In genomic region chr9:111599092-111599947, GRCh38 we compare ENCODE assay signal across 8 cellular contexts. TPM values are rescaled to one million over a fixed set of nuclear protein-coding genes. Genes with fewer than 3 reads are reported as not detected.
DNase-seq lines count a peak whose midpoint lies in the region; ATAC-seq, FAIRE-seq and TF ChIP-seq lines count a peak whose summit lies in the region.

Gene PTGR1 (minus strand): TSS chr9:111599647. CDS start chr9:111597422, 2,225 bp downstream.

- TF ChIP-seq CTCF in WTC11 (IDR thresholded peaks at IDR 0.05) (no peak), H1 (IDR thresholded peaks at IDR 0.05; ENCODE audit: control extremely low read depth in 1 of 3, insufficient read depth in 1 of 3, low read depth in 1 of 3, low read length in 3 of 3) (no peak), right lobe of liver (IDR thresholded peaks at IDR 0.05) (no peak)

- no peak within 1 kb of the TSS; the same call in 1 of the 2 replicates for H2BK12ac ChIP-seq in H1 (ENCODE audit: low read depth, low read length)

- H3K27ac ChIP-seq in H1 (ENCODE audit: low read depth, low read length), result no peak within 1 kb of the TSS
- peak within 1 kb of the TSS; percentile 88 to 96 (median 92) for H3K27ac ChIP-seq in right lobe of liver

- no peak within 1 kb of the TSS for H3K4ac ChIP-seq in H1 (replicated peaks; ENCODE audit: insufficient read length, low read depth, low read length)

- H2BK15ac ChIP-seq in H1 (ENCODE audit: low read length), result 0 out of 2 replicates have a peak within 1 kb of the TSS, but pooled peaks have one; percentile 65

- no peak within 1 kb of the TSS for H4K5ac ChIP-seq in H1 (ENCODE audit: insufficient read length, low read depth, low read length)

- no peak for TF ChIP-seq RAD21 in H1 (IDR thresholded peaks at IDR 0.05 in 1 of 2, conservative IDR thresholded peaks at IDR 0.05 in 1 of 2; ENCODE audit: low read depth in 2 of 2, low read length in 2 of 2)

- H3K4me3 ChIP-seq in H1 (ENCODE audit: extremely low read depth in 1 of 4, insufficient read depth in 2 of 4, low read depth in 3 of 4, low read length in 4 of 4) (peak within 1 kb of the TSS; percentile 42 to 99 (median 80)), right lobe of liver (peak within 1 kb of the TSS; percentile 56 to 83 (median 82))

- H4K20me1 ChIP-seq in H1 (replicated peaks in 1 of 2; ENCODE audit: control insufficient read depth in 1 of 2, insufficient read depth in 2 of 2, low read length in 2 of 2), result no peaks in the 10 kb centered on the region

- peak within 1 kb of the TSS; percentile 41; the same call in 1 of the 2 replicates for H3K18ac ChIP-seq in H1 (ENCODE audit: extremely low read depth, low read length)

- WGBS in H1 (ENCODE audit: extremely low coverage in 1 of 2, insufficient coverage in 1 of 2, insufficient read length in 1 of 2, insufficient replicate concordance in 2 of 2, low coverage in 1 of 2, low lambda C conversion rate in 2 of 2, missing lambda C conversion rate in 1 of 2), 2 experiments, result 1% methylated on average over 31 of the region's 64 CpGs; no CpG with 5 or more reads in 1 of the 2 experiments
- WGBS in right lobe of liver (ENCODE audit: insufficient coverage, low coverage, low lambda C conversion rate, missing lambda C conversion rate), result 1% methylated on average over 25 of the region's 64 CpGs

- peaks cover 8% of the 10 kb centered on the region for H3K27me3 Mint-ChIP-seq in WTC11 (ENCODE audit: low read depth)

- peak within 1 kb of the TSS; percentile 84 to 95 for H3K4me2 ChIP-seq in H1 (ENCODE audit: insufficient read depth in 1 of 2, low read depth in 2 of 2, low read length in 2 of 2)

- H3K4me1 ChIP-seq in H1 (replicated peaks in 1 of 4; ENCODE audit: control insufficient read depth in 3 of 4, insufficient read depth in 4 of 4, low read length in 3 of 4) (no peaks in the 10 kb centered on the region), right lobe of liver (peaks cover 0 to 60% (median 15%) of the 10 kb centered on the region in 4 donors)

- intact Hi-C loops in right lobe of liver (cut with DNase I), result no loop called here

- CTCF ChIA-PET in WTC11 (lab: Charles Lee), result interaction anchor here (0.7 to 3.5 kb wide), 10 partner anchors 15 to 476 kb away, joined by 3 to 46 read pairs (median 6); partner anchors contain the start of gene DNAJC25
- CTCF ChIA-PET in H1 (lab: Charles Lee; ENCODE audit: partially characterized antibody), result interaction anchor here (1.0 to 3.1 kb wide), 14 partner anchors 9 to 476 kb away, joined by 3 to 42 read pairs (median 4); no protein-coding TSS in a partner anchor

- H2BK120ac ChIP-seq in H1 (replicated peaks; ENCODE audit: low read depth, low read length), result no peak within 1 kb of the TSS

- TF ChIP-seq POLR2A in H1 (IDR thresholded peaks at IDR 0.05; ENCODE audit: control extremely low read depth in 1 of 2, low read depth in 2 of 2, low read length in 2 of 2) (no peak), right lobe of liver (IDR thresholded peaks at IDR 0.05) (peak; percentile 48)

- no peak within 1 kb of the TSS for H4K8ac ChIP-seq in H1 (ENCODE audit: extremely low read depth, insufficient read depth, low read length)

- ATAC-seq in WTC11 (peak; percentile 74), right lobe of liver (peak; percentile 41 to 79 (median 70)), HG03469 (IDR thresholded peaks at IDR 0.05; ENCODE audit: unreplicated experiment) (no peak)

- H3K23ac ChIP-seq in H1 (ENCODE audit: insufficient read length), result no peak within 1 kb of the TSS

- H2BK5ac ChIP-seq in H1 (ENCODE audit: low read depth, low read length), result no peak within 1 kb of the TSS

- no peak within 1 kb of the TSS for H3K14ac ChIP-seq in H1 (ENCODE audit: insufficient read length)

- DNase-seq in NCI-H82 (lab: John Stamatoyannopoulos, UW) (peak; percentile 44), NCI-H82 treated with DMSO at 0.1 percent for 48 hours (lab: John Stamatoyannopoulos, UW; ENCODE audit: unreplicated experiment) (no peak), M059J (ENCODE audit: low read depth) (peak; percentile 91), WTC11 (ENCODE audit: low spot score) (peak; percentile 79), H1 (ENCODE audit: low read depth in 1 of 2, low spot score in 2 of 2) (peak; percentile 29 to 83), right lobe of liver (peak; percentile 79 to 94 (median 93))
- peak; percentile 6 for DNase-seq in stimulated activated CD4-positive, alpha-beta T cell treated with anti-CD3 and anti-CD28 coated beads, Interleukin-4, amount 100 ng/mL, for 24 hours

- H3K79me1 ChIP-seq in H1 (ENCODE audit: low read depth, low read length), result no peaks in the 10 kb centered on the region

- peak within 1 kb of the TSS in 2 of 4 experiments; percentile 25 to 43; a peak in 3 of 7 replicates for H3K9ac ChIP-seq in H1 (replicated peaks in 1 of 4; ENCODE audit: extremely low read depth in 1 of 4, low read depth in 3 of 4, low read length in 3 of 4)

- H3K79me2 ChIP-seq in H1 (ENCODE audit: control insufficient read depth in 1 of 2, insufficient read depth in 2 of 2, low read length in 2 of 2), result no peaks in the 10 kb centered on the region

- peak within 1 kb of the TSS; percentile 74 for H2AFZ ChIP-seq in H1 (ENCODE audit: low read length)

- H3K4me1 Mint-ChIP-seq in WTC11, result peaks cover 13% of the 10 kb centered on the region

- H2AK5ac ChIP-seq in H1 (ENCODE audit: low read depth, low read length), result no peak within 1 kb of the TSS

- H3K56ac ChIP-seq in H1 (replicated peaks; ENCODE audit: insufficient read length, low read depth, low read length), result no peak within 1 kb of the TSS

- POLR2A ChIA-PET in WTC11 (lab: Charles Lee), result interaction anchor here (0.6 to 3.5 kb wide), 2 partner anchors 22 to 32 kb away, joined by 3 to 14 read pairs; partner anchors contain the start of gene DNAJC25
- POLR2A ChIA-PET in H1 (lab: Charles Lee; ENCODE audit: partially characterized antibody), result interaction anchor here (0.6 to 3.7 kb wide), 12 partner anchors 11 to 116 kb away, joined by 3 to 27 read pairs (median 3); partner anchors contain the start of genes DNAJC25 and ZNF483

- H3K9me3 ChIP-seq in H1 (ENCODE audit: insufficient read depth in 2 of 2, low read depth in 1 of 2, low read length in 1 of 2) (no peaks in the 10 kb centered on the region), right lobe of liver (no peaks in the 10 kb centered on the region)

- H3K23me2 ChIP-seq in H1 (ENCODE audit: low read depth, low read length), result peaks cover 17% of the 10 kb centered on the region

- peak within 1 kb of the TSS; percentile 91 for H3K27ac Mint-ChIP-seq in WTC11

- H4K91ac ChIP-seq in H1 (replicated peaks; ENCODE audit: insufficient read length, low read length), result no peak within 1 kb of the TSS

- peak within 1 kb of the TSS; percentile 94 for H3K4me3 Mint-ChIP-seq in WTC11

- FAIRE-seq in H1 (lab: Jason Lieb, UNC), result no peak

- H3K36me3 Mint-ChIP-seq in WTC11, result peaks cover 20% of the 10 kb centered on the region

- H2BK20ac ChIP-seq in H1 (ENCODE audit: low read length), result 0 out of 2 replicates have a peak within 1 kb of the TSS, but pooled peaks have one; percentile 43

- H3K27me3 ChIP-seq in H1 (replicated peaks in 1 of 4; ENCODE audit: control insufficient read depth in 3 of 4, extremely low read depth in 1 of 4, insufficient read depth in 3 of 4, low read length in 3 of 4) (peaks cover 0 to 7% (median 5%) of the 10 kb centered on the region in 4 experiments; a peak in 2 of 7 replicates), right lobe of liver (no peaks in the 10 kb centered on the region)

- TF ChIP-seq EP300 in H1 (IDR thresholded peaks at IDR 0.05; ENCODE audit: borderline replicate concordance in 1 of 2, low read depth in 2 of 2, low read length in 2 of 2), result no peak

- H3K9me3 Mint-ChIP-seq in WTC11, result peaks cover 7% of the 10 kb centered on the region; the same call in 1 of the 2 replicates

- H3K36me3 ChIP-seq in H1 (ENCODE audit: control insufficient read depth in 2 of 4, insufficient read depth in 4 of 4, low read length in 3 of 4) (peaks cover 0 to 12% (median 5%) of the 10 kb centered on the region in 4 experiments; a peak in 4 of 8 replicates), right lobe of liver (peaks cover 0 to 39% (median 16%) of the 10 kb centered on the region in 4 donors)

TF ChIP-seq in WTC11, 78 proteins besides CTCF, POLR2A, EP300 and RAD21 (continues in another document):
- TF ChIP-seq ZNF671 (CRISPR knock-in tag; IDR thresholded peaks at IDR 0.05), result no peak
- TF ChIP-seq MAX (CRISPR knock-in tag; IDR thresholded peaks at IDR 0.05), result no peak
- peak; percentile 13; the same call in 1 of the 2 replicates for TF ChIP-seq NR3C1 (CRISPR knock-in tag; conservative IDR thresholded peaks at IDR 0.05; ENCODE audit: low read depth)
- TF ChIP-seq KAT7 (CRISPR knock-in tag; IDR thresholded peaks at IDR 0.05; ENCODE audit: borderline replicate concordance), result no peak
- TF ChIP-seq ZNF232 (CRISPR knock-in tag; IDR thresholded peaks at IDR 0.05), result peak; percentile 71; the same call in 1 of the 2 replicates

TF ChIP-seq in H1, 55 proteins besides CTCF, POLR2A, EP300 and RAD21 (continues in another document):
- TF ChIP-seq CHD1 (IDR thresholded peaks at IDR 0.05; ENCODE audit: low read depth, low read length) (no peak), EZH2 (IDR thresholded peaks at IDR 0.05; ENCODE audit: low read depth, low read length, severe bottlenecking) (no peak), POLR2AphosphoS5 (IDR thresholded peaks at IDR 0.05; ENCODE audit: low read depth, low read length) (no peak), GABPA (IDR thresholded peaks at IDR 0.05; ENCODE audit: borderline replicate concordance, insufficient read depth, low read length) (no peak), PHF8 (conservative IDR thresholded peaks at IDR 0.05; ENCODE audit: low read depth, low read length) (no peak; the same call in none of the 2 replicates), CREB1 (IDR thresholded peaks at IDR 0.05) (peak; percentile 6; the same call in 1 of the 2 replicates), SAP30 (IDR thresholded peaks at IDR 0.05; ENCODE audit: insufficient read depth, insufficient replicate concordance, low read length) (peak; percentile 59), ZNF274 (IDR thresholded peaks at IDR 0.05; ENCODE audit: borderline replicate concordance, extremely low read depth, low read length) (no peak), ASH2L (IDR thresholded peaks at IDR 0.05; ENCODE audit: low read length) (peak; percentile 64), EGR1 (IDR thresholded peaks at IDR 0.05; ENCODE audit: borderline replicate concordance, low read depth, low read length) (peak; percentile 99)

RNA-seq across cellular contexts. Expression of gene PTGR1, which starts in this region (rescaled TPM):
- 102 and 111 TPM in 2 replicates for total RNA-seq in M059J (2014; rRNA removed; shearing (Covaris generic))
- 41.6 to 51.8 TPM (median 49.0 TPM) in 3 replicates for total RNA-seq in WTC11 (2021)
- total RNA-seq in H1 (2021; fragmentation: NEBNext Ultra II Directional; extraction: Animal tissue kit (Norgen Biotek cat#: 25700)), result 28.5 and 29.3 TPM in 2 replicates
- 12.4 and 16.9 TPM in 2 replicates for polyA plus RNA-seq in H1 (2011; rRNA removed)
- 30.7 TPM for polyA plus RNA-seq in H1 (2011; cell fraction: cytosol; rRNA removed)
- polyA plus RNA-seq in H1 (2011; cell fraction: nucleus; rRNA removed), result 9.0 TPM
- 35.7 to 40.1 TPM (median 37.7 TPM) in 4 replicates for polyA plus RNA-seq in H1 (2012, experiment 1 of 2)
- polyA plus RNA-seq in H1 (2012, experiment 2 of 2), result 8.5 TPM
- 17.9 TPM for polyA plus RNA-seq in H1 (2013, experiment 1 of 2)
- 17.5 TPM for polyA plus RNA-seq in H1 (2013, experiment 2 of 2)
- 14.6 and 20.0 TPM in 2 replicates for polyA minus RNA-seq in H1 (2011; rRNA and poly(A)+ RNA removed)
- polyA minus RNA-seq in H1 (2011; cell fraction: cytosol; rRNA and poly(A)+ RNA removed), result 8.4 TPM
- 12.9 TPM for polyA minus RNA-seq in H1 (2011; cell fraction: nucleus; rRNA and poly(A)+ RNA removed)
- total RNA-seq in right lobe of liver, result 1,000 to 10,000 TPM in 1 of 6 experiments, 100 to 1,000 TPM in 5; 477 to 1,242 (median 773) TPM
